In genomic region chr2:241229563-241230401, GRCh38 we compare ENCODE assay signal across 16 cellular contexts. TPM values are rescaled to one million over a fixed set of nuclear protein-coding genes. Genes with fewer than 3 reads are reported as not detected.
DNase-seq lines count a peak whose midpoint lies in the region; ATAC-seq, FAIRE-seq and TF ChIP-seq lines count a peak whose summit lies in the region.
"Had no signal": no experiment of that assay in that cellular context is flagged by ENCODE, and none has a peak within 500 bp of the region (broad histone marks: within the 10 kb centered on the region; RNA-seq: fewer than 3 reads in every experiment).

No MANE protein-coding gene starts in this region.

- H3K27me3 Mint-ChIP-seq in H9 (ENCODE audit: low read depth), result no peaks in the 10 kb centered on the region; the same call in 1 of the 2 replicates

- H3K9me3 ChIP-seq in OCI-LY7 (ENCODE audit: low read length), result no peaks in the 10 kb centered on the region
- H3K9me3 ChIP-seq in GM12878 (replicated peaks; ENCODE audit: control insufficient read depth, insufficient read depth, low read length), result no peaks in the 10 kb centered on the region
- no peaks in the 10 kb centered on the region for H3K9me3 ChIP-seq in right atrium auricular region
- H3K9me3 ChIP-seq in osteoblast (ENCODE audit: low read depth, low read length), result no peaks in the 10 kb centered on the region
- H3K9me3 ChIP-seq in H9 (ENCODE audit: control insufficient read depth, low read depth, low read length), result no peaks in the 10 kb centered on the region
- H3K9me3 ChIP-seq: SJSA1 had no signal

- H3K4me2 ChIP-seq in OCI-LY7 (ENCODE audit: low read length), result no peak overlapping the region
- H3K4me2 ChIP-seq in GM12878 (ENCODE audit: control insufficient read depth, insufficient read depth), result no peak overlapping the region
- H3K4me2 ChIP-seq in osteoblast (ENCODE audit: insufficient read depth, low read length), result no peak overlapping the region
- no peak overlapping the region for H3K4me2 ChIP-seq in H9 (ENCODE audit: insufficient read depth, insufficient read length, low read length)

- H2BK20ac ChIP-seq in H9 (ENCODE audit: low read depth, low read length, poor library complexity, severe bottlenecking), result no peak overlapping the region

- H3K4me1 ChIP-seq in OCI-LY7 (ENCODE audit: insufficient read depth, low read length, poor library complexity, severe bottlenecking) (no peaks in the 10 kb centered on the region), GM12878 (ENCODE audit: control insufficient read depth, insufficient read depth, low read length) (no peaks in the 10 kb centered on the region), right atrium auricular region (peaks cover 0 to 36% of the 10 kb centered on the region in 2 donors), osteoblast (ENCODE audit: insufficient read depth, low read length) (peaks cover 2% of the 10 kb centered on the region), H9 (ENCODE audit: insufficient read depth, low read length) (no peaks in the 10 kb centered on the region)
- H3K4me1 ChIP-seq: SJSA1 had no signal

- TF ChIP-seq CTCF in OCI-LY7 (conservative IDR thresholded peaks at IDR 0.05; ENCODE audit: low read length) (no peak), GM12878 (IDR thresholded peaks at IDR 0.05 in 2 of 3, conservative IDR thresholded peaks at IDR 0.05 in 1 of 3; ENCODE audit: control insufficient read depth in 2 of 3, extremely low read depth in 1 of 3, insufficient read depth in 1 of 3, low read depth in 3 of 3, low read length in 3 of 3) (no peak), right atrium auricular region (IDR thresholded peaks at IDR 0.05) (no peak), osteoblast (IDR thresholded peaks at IDR 0.05; ENCODE audit: extremely low read depth, low read depth, low read length) (no peak), H9 (conservative IDR thresholded peaks at IDR 0.05) (no peak)

- no peaks in the 10 kb centered on the region for H3K23me2 ChIP-seq in H9 (ENCODE audit: insufficient read length, low read depth, low read length, poor library complexity, severe bottlenecking)

- H3K14ac ChIP-seq in H9 (ENCODE audit: insufficient read depth, low read length), result no peak overlapping the region

- H3K36me3 Mint-ChIP-seq in H9 (ENCODE audit: insufficient read depth in 1 of 3, low read depth in 3 of 3), result peaks cover 37 to 86% (median 78%) of the 10 kb centered on the region in 3 experiments; a peak in 6 of 7 replicates

- TF ChIP-seq POLR2A in GM12878 (IDR thresholded peaks at IDR 0.05; ENCODE audit: low read depth, low read length), result 0 out of 2 replicates have a peak, but pooled peaks have one; percentile 18

- peak overlapping the region in 1 of 3 experiments; percentile 18; a peak in 1 of 7 replicates for H3K27ac Mint-ChIP-seq in H9
- H3K27ac Mint-ChIP-seq: CD8-positive, alpha-beta T cell had no signal

- no peak overlapping the region for H3K18ac ChIP-seq in H9 (ENCODE audit: insufficient read length, low read depth, low read length)

- CTCF ChIA-PET in OCI-LY7 (lab: Charles Lee; ENCODE audit: unreplicated experiment) (no interaction called here), GM12878 (lab: Yijun Ruan, JAX) (interaction anchor here (0.9 kb wide), 1 partner anchor 162 kb away, joined by 3 read pairs; no protein-coding TSS in a partner anchor)

- SMC1A ChIA-PET in GM12878 (lab: Charles Lee; ENCODE audit: uncharacterized antibody, unreplicated experiment), result no interaction called here

- POLR2A ChIA-PET in OCI-LY7 (lab: Charles Lee), result no interaction called here
- POLR2A ChIA-PET in GM12878 (lab: Charles Lee), result no interaction called here

- no peak overlapping the region for H2BK120ac ChIP-seq in H9 (ENCODE audit: low read depth, low read length, poor library complexity, severe bottlenecking)

- H3K27me3 ChIP-seq in GM12878 (replicated peaks in 1 of 2; ENCODE audit: control insufficient read depth in 2 of 2, insufficient read depth in 2 of 2, low read length in 1 of 2), result no peaks in the 10 kb centered on the region
- no peaks in the 10 kb centered on the region for H3K27me3 ChIP-seq in right atrium auricular region
- no peaks in the 10 kb centered on the region for H3K27me3 ChIP-seq in osteoblast (ENCODE audit: insufficient read depth, low read length)
- H3K27me3 ChIP-seq in H9 (ENCODE audit: insufficient read depth, low read length), result no peaks in the 10 kb centered on the region
- H3K27me3 ChIP-seq: SJSA1 had no signal

- ATAC-seq in GM12878 (no peak), left colon (no peak)
- ATAC-seq: CD8-positive, alpha-beta T cell had no signal

- H4K91ac ChIP-seq in H9 (ENCODE audit: insufficient read length, low read depth, low read length), result no peak overlapping the region

- RAD21 ChIA-PET in GM12878 (lab: Charles Lee; ENCODE audit: unreplicated experiment), result no interaction called here

- no peak overlapping the region for H2BK15ac ChIP-seq in H9 (ENCODE audit: low read depth, low read length)

- H2BK12ac ChIP-seq in H9 (ENCODE audit: insufficient read length, low read depth, low read length), result no peak overlapping the region

- H4K20me1 ChIP-seq in OCI-LY7 (ENCODE audit: insufficient read depth, low read length), result no peaks in the 10 kb centered on the region
- H4K20me1 ChIP-seq in GM12878 (ENCODE audit: control insufficient read depth, insufficient read depth), result no peaks in the 10 kb centered on the region
- H4K20me1 ChIP-seq in osteoblast (ENCODE audit: insufficient read depth, low read length), result peaks cover 71% of the 10 kb centered on the region
- H4K20me1 ChIP-seq in H9 (ENCODE audit: control insufficient read depth, insufficient read depth, insufficient read length), result peaks cover 2% of the 10 kb centered on the region

- no peak overlapping the region for H2AK5ac ChIP-seq in H9 (ENCODE audit: insufficient read length, low read length)

- DNase-seq in OCI-LY7 (ENCODE audit: low spot score), result no peak
- DNase-seq in GM12878 (ENCODE audit: low read depth, low spot score), result no peak
- DNase-seq in right atrium auricular region (ENCODE audit: low spot score), result no peak
- DNase-seq in osteoblast (ENCODE audit: insufficient read length, low spot score, missing footprints), result peak; percentile 49
- no peak for DNase-seq in H9
- no peak for DNase-seq in left colon
- DNase-seq in stimulated activated CD4-positive, alpha-beta T cell treated with anti-CD3 and anti-CD28 coated beads, Interleukin-4, amount 100 ng/mL, for 4 hours, result no peak
- DNase-seq in globus pallidus (ENCODE audit: low spot score), result no peak
- DNase-seq: CD8-positive, alpha-beta T cell; GF-D8; Kasumi-1; NCI-H1417 treated with DMSO at 0.1 percent for 48 hours; NCI-H2029 treated with DMSO at 0.1 percent for 48 hours; NCI-H524 had no signal

- H2AFZ ChIP-seq in OCI-LY7 (ENCODE audit: low read length), result no peak overlapping the region
- no peak overlapping the region for H2AFZ ChIP-seq in GM12878 (ENCODE audit: control insufficient read depth, low read depth, low read length)
- H2AFZ ChIP-seq in osteoblast (ENCODE audit: low read length), result no peak overlapping the region
- no peak overlapping the region for H2AFZ ChIP-seq in H9 (ENCODE audit: low read length)

- 91% methylated on average over 27 of the region's 29 CpGs for WGBS in GM12878 (ENCODE audit: insufficient coverage, insufficient replicate concordance, low lambda C conversion rate, missing lambda C conversion rate)
- no CpG with 5 or more reads among the region's 29 CpGs for WGBS in H9 (ENCODE audit: extremely low coverage, insufficient read length, low lambda C conversion rate)

- H3K23ac ChIP-seq in H9 (ENCODE audit: insufficient read length, low read depth, low read length), result no peak overlapping the region

- no peak overlapping the region for H4K8ac ChIP-seq in H9 (replicated peaks; ENCODE audit: insufficient read length, low read depth, low read length)

- H3K79me1 ChIP-seq in H9 (ENCODE audit: insufficient read depth, low read depth, low read length, poor library complexity, severe bottlenecking), result no peaks in the 10 kb centered on the region

- H3K4me3 ChIP-seq in OCI-LY7 (ENCODE audit: low read depth, low read length, poor library complexity, severe bottlenecking), result no peak overlapping the region
- no peak overlapping the region for H3K4me3 ChIP-seq in GM12878
- no peak overlapping the region for H3K4me3 ChIP-seq in right atrium auricular region
- H3K4me3 ChIP-seq in osteoblast (ENCODE audit: insufficient read depth, low read length), result no peak overlapping the region
- H3K4me3 ChIP-seq: SJSA1 had no signal

- H3K4ac ChIP-seq in H9 (ENCODE audit: low read depth, low read length), result no peak overlapping the region

- no peaks in the 10 kb centered on the region for H3K4me1 Mint-ChIP-seq in H9

- H3K9me3 Mint-ChIP-seq in H9, result no peaks in the 10 kb centered on the region
- H3K9me3 Mint-ChIP-seq: CD8-positive, alpha-beta T cell had no signal

- TF ChIP-seq EP300 in GM12878 (IDR thresholded peaks at IDR 0.05; ENCODE audit: borderline replicate concordance in 1 of 2, control insufficient read depth in 1 of 2, low read depth in 2 of 2, low read length in 2 of 2), result no peak

- H3K9me2 ChIP-seq in OCI-LY7 (ENCODE audit: insufficient read depth, low read length), result no peaks in the 10 kb centered on the region

- no peak overlapping the region for H2BK5ac ChIP-seq in H9 (ENCODE audit: insufficient read length, low read length)

- no peak overlapping the region for H3K9ac ChIP-seq in GM12878 (ENCODE audit: control insufficient read depth, insufficient read depth, low read length)
- H3K9ac ChIP-seq in H9 (ENCODE audit: extremely low read depth, insufficient read length, low read length), result no peak overlapping the region

- no peak overlapping the region for H3K56ac ChIP-seq in H9 (ENCODE audit: insufficient read length, low read depth, low read length)

- no peaks in the 10 kb centered on the region for H3K79me2 ChIP-seq in OCI-LY7 (ENCODE audit: insufficient read depth, low read depth, low read length)
- no peaks in the 10 kb centered on the region for H3K79me2 ChIP-seq in GM12878 (ENCODE audit: control insufficient read depth, insufficient read depth, low read length)
- peaks cover 33% of the 10 kb centered on the region for H3K79me2 ChIP-seq in osteoblast (ENCODE audit: insufficient read depth, low read length)
- H3K79me2 ChIP-seq in H9 (ENCODE audit: insufficient read depth, low read length), result no peaks in the 10 kb centered on the region

- no peak overlapping the region for H3K4me3 Mint-ChIP-seq in H9
- H3K4me3 Mint-ChIP-seq: CD8-positive, alpha-beta T cell had no signal

- FAIRE-seq in GM12878 (lab: Jason Lieb, UNC), result no peak
- FAIRE-seq: H54 had no signal

- no peak overlapping the region for H4K5ac ChIP-seq in H9 (ENCODE audit: insufficient read length, low read depth, low read length)

- BruUV-seq in OCI-LY7 (replicated peaks; lab: Mats Ljungman, UMichigan) (TSS peak; percentile 96), GM12878 (replicated peaks; lab: Mats Ljungman, UMichigan) (no TSS peak)

- intact Hi-C loops in OCI-LY7 (cut with micrococcal nuclease; ENCODE audit: unreplicated experiment) (no loop called here), GM12878 (cut with micrococcal nuclease; ENCODE audit: unreplicated experiment) (no loop called here), left colon (cut with DNase I, micrococcal nuclease) (loop anchor here in 1 of 2 donors (10.0 kb wide), 1 partner anchor 375 kb away; no protein-coding TSS in a partner anchor)

- in situ Hi-C loops in GM12878 (cut with MboI), result no loop called here

- H3K36me3 ChIP-seq in OCI-LY7 (ENCODE audit: insufficient read depth, low read length) (peaks cover 68% of the 10 kb centered on the region), GM12878 (ENCODE audit: control insufficient read depth in 2 of 2, insufficient read depth in 2 of 2, low read length in 1 of 2) (peaks cover 45 to 47% of the 10 kb centered on the region in 2 experiments), right atrium auricular region (peaks cover 75% of the 10 kb centered on the region), osteoblast (ENCODE audit: insufficient read depth, low read length) (peaks cover 84% of the 10 kb centered on the region)

- H3T11ph ChIP-seq in H9 (ENCODE audit: low read length), result no peak overlapping the region

- TF ChIP-seq RAD21 in GM12878 (IDR thresholded peaks at IDR 0.05; ENCODE audit: insufficient read depth, low read depth, low read length), result no peak

- H3K27ac ChIP-seq in OCI-LY7 (ENCODE audit: low read depth, low read length, poor library complexity, severe bottlenecking) (no peak overlapping the region), GM12878 (ENCODE audit: control insufficient read depth, insufficient read depth) (no peak overlapping the region), right atrium auricular region (peak overlapping the region; percentile 13 to 55), osteoblast (ENCODE audit: low read depth, low read length) (no peak overlapping the region), H9 (ENCODE audit: insufficient read length, low read depth, low read length) (no peak overlapping the region)
- H3K27ac ChIP-seq: SJSA1 had no signal

RNA-seq across cellular contexts. Expression of gene ANO7, which starts 41.3 kb away (rescaled TPM):
- total RNA-seq in OCI-LY7 (2014; rRNA removed; shearing (Covaris generic)), result 0.16 TPM in 1 of 2 replicates, not detected in the other
- total RNA-seq in OCI-LY7 (2022), result 0.46 TPM in 1 of 2 replicates, not detected in the other
- total RNA-seq in GM12878 (2013; cell fraction: nucleolus; rRNA removed), result 19.1 and 21.0 TPM in 2 replicates
- total RNA-seq in GM12878 (2014; rRNA removed), result 0.49 and 0.56 TPM in 2 replicates
- total RNA-seq in GM12878 (2014; rRNA removed; fragmentation: Illumina TruSeq; extraction: Trizol), result 0.18 and 0.22 TPM in 2 replicates
- total RNA-seq in GM12878 (2021), result 0.88 and 1.4 TPM in 2 replicates
- polyA plus RNA-seq in GM12878 (2011; ENCODE audit: low read depth), result 0.43 TPM
- 0.56 and 1.2 TPM in 2 replicates for polyA plus RNA-seq in GM12878 (2011; rRNA removed)
- 1.5 TPM in 2 replicates for polyA plus RNA-seq in GM12878 (2011; cell fraction: cytosol; rRNA removed)
- polyA plus RNA-seq in GM12878 (2011; cell fraction: nucleus; rRNA removed), result 8.0 TPM in 2 replicates
- polyA plus RNA-seq in GM12878 (2012), result 1.8 TPM in 2 replicates
- 0.24 and 0.35 TPM in 2 replicates for polyA plus RNA-seq in GM12878 (2014; fragmentation: Illumina TruSeq; extraction: Trizol)
- under 1 TPM; 0.08 to 0.11 TPM for polyA plus RNA-seq in GM12878 (2014; fragmentation: Nextera tagmentation; extraction: Ambion mirVana)
- 0.47 and 1.1 TPM in 2 replicates for polyA plus RNA-seq in GM12878 (2014; rRNA removed)
- polyA plus RNA-seq in GM12878 (2016; fragmentation: Nextera tagmentation; extraction: Ambion mirVana), result under 1 TPM; 0.40 to 0.50 TPM
- polyA minus RNA-seq in GM12878 (2011; rRNA and poly(A)+ RNA removed), result 2.7 and 3.9 TPM in 2 replicates
- polyA minus RNA-seq in GM12878 (2011; cell fraction: cytosol; rRNA and poly(A)+ RNA removed), result 1.0 and 1.6 TPM in 2 replicates
- 3.6 and 5.7 TPM in 2 replicates for polyA minus RNA-seq in GM12878 (2011; cell fraction: nucleus; rRNA and poly(A)+ RNA removed)
- total RNA-seq in right atrium auricular region, result 1 to 10 TPM; 1.1 to 1.3 TPM
- total RNA-seq in osteoblast, result 1.2 and 1.8 TPM in 2 replicates
- total RNA-seq in H9 (2021), result 3.9 and 5.2 TPM in 2 replicates
- 100 to 1,000 TPM in 1 of 2 donors, 10 to 100 TPM in 1; 75.4 to 114 TPM for total RNA-seq in left colon

Comparison
In these comparisons a context has a peak if more than half of its experiments do, and no peak if none do; other contexts are left out.
1. H3K27ac ChIP-seq: peak in right atrium auricular region (2 of 2); none in OCI-LY7 (single experiment), GM12878 (single experiment), osteoblast (single experiment) and H9 (single experiment).